In the genomic region with DNA sequence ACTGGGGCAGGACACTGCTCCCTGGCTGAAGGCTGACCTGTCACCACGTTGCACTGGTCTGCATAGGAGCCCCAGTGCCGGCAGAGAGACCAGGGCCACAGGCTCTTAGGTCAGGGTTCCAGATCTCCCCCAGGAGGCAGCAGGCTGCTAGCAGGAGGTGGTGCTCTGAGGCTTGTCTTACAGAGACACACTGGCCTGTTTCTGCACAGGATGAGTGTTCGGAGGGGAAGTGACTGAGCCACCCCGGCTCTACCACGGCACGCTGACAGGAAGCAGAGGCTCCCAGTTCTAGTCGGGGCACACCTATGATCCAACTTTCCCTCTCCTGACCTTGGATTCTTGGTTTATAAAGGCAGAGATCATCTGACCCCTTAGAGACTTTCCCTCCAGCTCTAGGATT, we compare ENCODE assay signal across 9 cellular contexts. TPM values are rescaled to one million over a fixed set of nuclear protein-coding genes. Genes with fewer than 3 reads are reported as not detected.
DNase-seq lines count a peak whose midpoint lies in the region; ATAC-seq and TF ChIP-seq lines count a peak whose summit lies in the region.
"Had no signal": no experiment of that assay in that cellular context is flagged by ENCODE, and none has a peak within 500 bp of the region (broad histone marks: within the 10 kb centered on the region; RNA-seq: fewer than 3 reads in every experiment).

No MANE protein-coding gene starts in this region.

- peak overlapping the region; percentile 34 to 50 for H3K4me3 Mint-ChIP-seq in activated T-cell treated with anti-CD3 and anti-CD28 coated beads, Interleukin-2, amount 50 U/mL, for 72 hours
- peak overlapping the region; percentile 50 for H3K4me3 Mint-ChIP-seq in natural killer cell treated with Interleukin-12 subunit alpha and Interleukin-12 subunit beta and Interleukin-15 and Interleukin-18, amount 100 ng/mL, for 72 hours
- H3K4me3 Mint-ChIP-seq in glutamatergic neuron (ENCODE audit: unreplicated experiment), result no peak overlapping the region

- no peak for TF ChIP-seq CTCF in glutamatergic neuron (IDR thresholded peaks at IDR 0.05; ENCODE audit: partially characterized antibody, unreplicated experiment)

- ATAC-seq in activated T-cell treated with anti-CD3 and anti-CD28 coated beads, Interleukin-2, amount 50 U/mL, for 72 hours (replicated peaks in 1 of 2), result peak; percentile 61 to 74
- ATAC-seq in natural killer cell treated with Interleukin-12 subunit alpha and Interleukin-12 subunit beta and Interleukin-15 and Interleukin-18, amount 100 ng/mL, for 72 hours, result peak; percentile 75 to 81
- no peak for ATAC-seq in GM18502 (IDR thresholded peaks at IDR 0.05; ENCODE audit: poor library complexity, unreplicated experiment)
- ATAC-seq: A549 had no signal

- H3K4me1 Mint-ChIP-seq in activated T-cell treated with anti-CD3 and anti-CD28 coated beads, Interleukin-2, amount 50 U/mL, for 72 hours (ENCODE audit: low read depth), result peaks cover 63% of the 10 kb centered on the region
- H3K4me1 Mint-ChIP-seq in natural killer cell treated with Interleukin-12 subunit alpha and Interleukin-12 subunit beta and Interleukin-15 and Interleukin-18, amount 100 ng/mL, for 72 hours (ENCODE audit: low read depth in 2 of 2), result peaks cover 30 to 39% of the 10 kb centered on the region in 2 donors
- peaks cover 15% of the 10 kb centered on the region for H3K4me1 Mint-ChIP-seq in glutamatergic neuron (ENCODE audit: low read depth, unreplicated experiment)

- no peaks in the 10 kb centered on the region for H3K9me3 Mint-ChIP-seq in activated T-cell treated with anti-CD3 and anti-CD28 coated beads, Interleukin-2, amount 50 U/mL, for 72 hours
- H3K9me3 Mint-ChIP-seq in natural killer cell treated with Interleukin-12 subunit alpha and Interleukin-12 subunit beta and Interleukin-15 and Interleukin-18, amount 100 ng/mL, for 72 hours, result no peaks in the 10 kb centered on the region
- H3K9me3 Mint-ChIP-seq in glutamatergic neuron (ENCODE audit: unreplicated experiment), result peaks cover 10% of the 10 kb centered on the region

- no peaks in the 10 kb centered on the region for H3K27me3 Mint-ChIP-seq in activated T-cell treated with anti-CD3 and anti-CD28 coated beads, Interleukin-2, amount 50 U/mL, for 72 hours (ENCODE audit: low read depth)
- no peaks in the 10 kb centered on the region for H3K27me3 Mint-ChIP-seq in natural killer cell treated with Interleukin-12 subunit alpha and Interleukin-12 subunit beta and Interleukin-15 and Interleukin-18, amount 100 ng/mL, for 72 hours
- peaks cover 5% of the 10 kb centered on the region for H3K27me3 Mint-ChIP-seq in glutamatergic neuron (ENCODE audit: unreplicated experiment)

- peak overlapping the region; percentile 80 for H3K27ac Mint-ChIP-seq in activated T-cell treated with anti-CD3 and anti-CD28 coated beads, Interleukin-2, amount 50 U/mL, for 72 hours
- H3K27ac Mint-ChIP-seq in natural killer cell treated with Interleukin-12 subunit alpha and Interleukin-12 subunit beta and Interleukin-15 and Interleukin-18, amount 100 ng/mL, for 72 hours, result peak overlapping the region; percentile 81 to 89
- no peak overlapping the region for H3K27ac Mint-ChIP-seq in glutamatergic neuron (ENCODE audit: unreplicated experiment)

- DNase-seq in activated CD4-positive, CD25-positive, alpha-beta regulatory T cell (lab: John Stamatoyannopoulos, UW), result peak in 3 of 4 experiments; percentile 9 to 40 (median 32)
- no peak for DNase-seq in activated CD4-positive, CD25-positive, alpha-beta regulatory T cell treated with anti-CD3 and anti-CD28 coated beads, Interleukin-2, amount 50 U/mL, for 72 hours
- peak; percentile 71 to 72 for DNase-seq in activated T-cell treated with anti-CD3 and anti-CD28 coated beads, Interleukin-2, amount 50 U/mL, for 72 hours
- DNase-seq in natural killer cell treated with Interleukin-12 subunit alpha and Interleukin-12 subunit beta and Interleukin-15 and Interleukin-18, amount 100 ng/mL, for 72 hours (ENCODE audit: low spot score), result peak; percentile 69
- DNase-seq in NCI-H2196 treated with DMSO at 0.1 percent for 48 hours (lab: John Stamatoyannopoulos, UW; ENCODE audit: unreplicated experiment) (no peak), glutamatergic neuron (no peak), cerebellar nuclear complex (lab: John Stamatoyannopoulos, UW) (no peak)

- H3K36me3 Mint-ChIP-seq in activated T-cell treated with anti-CD3 and anti-CD28 coated beads, Interleukin-2, amount 50 U/mL, for 72 hours (ENCODE audit: insufficient read depth in 2 of 2), result peaks cover 0 to 14% of the 10 kb centered on the region in 2 donors
- H3K36me3 Mint-ChIP-seq in natural killer cell treated with Interleukin-12 subunit alpha and Interleukin-12 subunit beta and Interleukin-15 and Interleukin-18, amount 100 ng/mL, for 72 hours, result peaks cover 5% of the 10 kb centered on the region
- H3K36me3 Mint-ChIP-seq in glutamatergic neuron (ENCODE audit: unreplicated experiment), result peaks cover 4% of the 10 kb centered on the region

RNA-seq across cellular contexts. Expression of a gene that starts 8.6 kb away (rescaled TPM):
- total RNA-seq in activated T-cell treated with anti-CD3 and anti-CD28 coated beads, Interleukin-2, amount 50 U/mL, for 72 hours, result 1 to 10 TPM in 1 of 2 donors, under 1 TPM in 1; 0.79 to 1.3 TPM
- 1 to 10 TPM in 1 of 2 donors, under 1 TPM in 1; 0.45 to 1.5 TPM for total RNA-seq in natural killer cell treated with Interleukin-12 subunit alpha and Interleukin-12 subunit beta and Interleukin-15 and Interleukin-18, amount 100 ng/mL, for 72 hours
- not detected for total RNA-seq in glutamatergic neuron (ENCODE audit: unreplicated experiment)

Comparison
In these comparisons a context has a peak if more than half of its experiments do, and no peak if none do; other contexts are left out.
1. DNase-seq: peak in activated CD4-positive, CD25-positive, alpha-beta regulatory T cell (3 of 4), activated T-cell treated with anti-CD3 and anti-CD28 coated beads, Interleukin-2, amount 50 U/mL, for 72 hours (2 of 2) and natural killer cell treated with Interleukin-12 subunit alpha and Interleukin-12 subunit beta and Interleukin-15 and Interleukin-18, amount 100 ng/mL, for 72 hours (single experiment); none in activated CD4-positive, CD25-positive, alpha-beta regulatory T cell treated with anti-CD3 and anti-CD28 coated beads, Interleukin-2, amount 50 U/mL, for 72 hours (single experiment), NCI-H2196 treated with DMSO at 0.1 percent for 48 hours (single experiment), glutamatergic neuron (single experiment) and cerebellar nuclear complex (0 of 2).